Comparison of ENCODE assay signal across 19 cellular contexts in genomic region chr12:109919466-109919865, GRCh38.
"Had no signal": no experiment of that assay in that cellular context is flagged by ENCODE, and none has a peak within 500 bp of the region (broad histone marks: within the 10 kb centered on the region; RNA-seq: fewer than 3 reads in every experiment).

No MANE protein-coding gene starts in this region.

- H3K27ac ChIP-seq: dorsolateral prefrontal cortex, heart left ventricle, stomach, thoracic aorta, transverse colon had no signal

- H3K4me3 ChIP-seq: dorsolateral prefrontal cortex, heart left ventricle, lung, stomach, thoracic aorta, transverse colon had no signal

- ATAC-seq: heart left ventricle; left colon; left ventricle myocardium superior; naive thymus-derived CD8-positive, alpha-beta T cell; sciatic nerve had no signal

- DNase-seq: cortex of kidney; effector CD8-positive, alpha-beta T cell; foreskin melanocyte; heart left ventricle; hippocampal formation; left colon; left ventricle myocardium superior; mesendoderm; naive thymus-derived CD8-positive, alpha-beta T cell; small intestine; stimulated activated CD4-positive, alpha-beta T cell treated with anti-CD3 and anti-CD28 coated beads, Interleukin-12 subunit alpha, Interleukin-12 subunit beta, amount 100 ng/mL, for 4 hours; stimulated activated naive CD4-positive, alpha-beta T cell; stomach; transverse colon had no signal

- H3K4me3 Mint-ChIP-seq: naive thymus-derived CD8-positive, alpha-beta T cell; neural crest cell had no signal

- H3K4me1 Mint-ChIP-seq: neural crest cell had no signal

- H3K27me3 Mint-ChIP-seq: naive thymus-derived CD8-positive, alpha-beta T cell had no signal

- H3K27me3 ChIP-seq: dorsolateral prefrontal cortex, heart left ventricle, stomach, transverse colon had no signal

- H3K9me3 Mint-ChIP-seq: naive thymus-derived CD8-positive, alpha-beta T cell; neural crest cell had no signal
